ENCODE assay signal across 18 cellular contexts in the genomic region with DNA sequence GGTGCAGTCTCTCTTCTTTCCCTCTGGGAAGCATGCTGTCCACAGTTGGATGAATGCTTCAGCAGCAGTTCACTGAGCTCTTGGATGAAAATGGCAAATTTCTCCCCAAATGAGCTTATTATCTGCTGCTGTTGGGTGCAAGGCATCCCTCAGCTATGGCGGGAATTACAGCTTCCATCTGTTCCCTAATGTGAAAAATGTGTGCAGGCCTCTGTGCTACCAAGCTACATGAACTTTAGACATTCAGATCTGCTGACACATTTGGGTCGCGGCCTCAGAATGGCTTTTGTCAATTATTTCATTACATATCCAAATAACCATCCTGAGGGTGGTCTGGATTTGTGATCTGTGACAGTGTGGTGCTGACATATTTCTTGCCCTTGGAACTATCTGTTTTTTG.
DNase-seq lines count a peak whose midpoint lies in the region; ATAC-seq and TF ChIP-seq lines count a peak whose summit lies in the region.
"Had no signal": no experiment of that assay in that cellular context is flagged by ENCODE, and none has a peak within 500 bp of the region (broad histone marks: within the 10 kb centered on the region; RNA-seq: fewer than 3 reads in every experiment).

No MANE protein-coding gene starts in this region.

- ATAC-seq in HG02840 (IDR thresholded peaks at IDR 0.05; ENCODE audit: low FRiP score, unreplicated experiment) (no peak), T-cell (replicated peaks in 1 of 4) (no peak)
- ATAC-seq: GM12878, GM23338, HCT116, K562 had no signal

- peak; percentile 5 for DNase-seq in BE2C
- DNase-seq in G401 (ENCODE audit: low spot score), result peak; percentile 39
- peak; percentile 75 for DNase-seq in SK-N-DZ (ENCODE audit: low spot score)
- no peak for DNase-seq in T-cell
- DNase-seq in SW480 (ENCODE audit: low spot score), result no peak
- DNase-seq: CD4-positive, alpha-beta memory T cell; NCI-H1417 treated with DMSO at 0.1 percent for 48 hours; NCI-H2081; NCI-H345; NCI-H526 treated with DMSO at 0.1 percent for 48 hours; PC-9; T-helper 2 cell had no signal

- peaks cover 71% of the 10 kb centered on the region for H3K4me1 Mint-ChIP-seq in nephron
- H3K4me1 Mint-ChIP-seq in T-cell, result peaks cover 0 to 16% (median 4%) of the 10 kb centered on the region in 3 donors

- no peaks in the 10 kb centered on the region for H3K4me1 ChIP-seq in BE2C

- in situ Hi-C loops in G401 (cut with HindIII; ENCODE audit: low sequenced_read_pairs), result no loop called here

- POLR2A ChIA-PET in T-cell (lab: Charles Lee), result no interaction called here

- H3K36me3 Mint-ChIP-seq in nephron (ENCODE audit: low read depth) (no peaks in the 10 kb centered on the region), T-cell (no peaks in the 10 kb centered on the region)
- H3K36me3 Mint-ChIP-seq: CD4-positive, alpha-beta memory T cell had no signal

- peak overlapping the region; percentile 28 to 67 (median 30) for H3K27ac Mint-ChIP-seq in nephron
- H3K27ac Mint-ChIP-seq in T-cell, result no peak overlapping the region
- H3K27ac Mint-ChIP-seq: CD4-positive, alpha-beta memory T cell; GM23338 had no signal

- no peaks in the 10 kb centered on the region for H3K27me3 ChIP-seq in BE2C

- H3K9me3 Mint-ChIP-seq in nephron (no peaks in the 10 kb centered on the region), T-cell (no peaks in the 10 kb centered on the region)
- H3K9me3 Mint-ChIP-seq: GM23338 had no signal

- no peak overlapping the region for H3K4me3 Mint-ChIP-seq in nephron
- H3K4me3 Mint-ChIP-seq in T-cell, result no peak overlapping the region
- H3K4me3 Mint-ChIP-seq: CD4-positive, alpha-beta memory T cell; GM23338 had no signal

- TF ChIP-seq CTCF in BE2C (IDR thresholded peaks at IDR 0.05; ENCODE audit: low read depth, low read length) (no peak), nephron (IDR thresholded peaks at IDR 0.05; ENCODE audit: unreplicated experiment in 3 of 3) (no peak)

- CTCF ChIA-PET in T-cell (lab: Charles Lee), result no interaction called here

- no peaks in the 10 kb centered on the region for H3K36me3 ChIP-seq in BE2C

- no peak overlapping the region for H3K4me3 ChIP-seq in BE2C (ENCODE audit: low read depth, low read length)
- H3K4me3 ChIP-seq: GM12878, GM23338, K562, PC-9 had no signal

- H3K27me3 Mint-ChIP-seq in nephron (ENCODE audit: low read depth) (peaks cover 5% of the 10 kb centered on the region), T-cell (peaks cover 0 to 13% of the 10 kb centered on the region in 2 donors)

- no peaks in the 10 kb centered on the region for H3K9me3 ChIP-seq in BE2C

Comparison
In these comparisons a context has a peak if more than half of its experiments do, and no peak if none do; other contexts are left out.
1. DNase-seq: peak in BE2C (single experiment), G401 (single experiment) and SK-N-DZ (single experiment); none in T-cell (0 of 34) and SW480 (single experiment).
2. H3K27ac Mint-ChIP-seq: peak in nephron (3 of 3); none in T-cell (0 of 2).